ENCODE assay signal across 12 cellular contexts in the genomic region with DNA sequence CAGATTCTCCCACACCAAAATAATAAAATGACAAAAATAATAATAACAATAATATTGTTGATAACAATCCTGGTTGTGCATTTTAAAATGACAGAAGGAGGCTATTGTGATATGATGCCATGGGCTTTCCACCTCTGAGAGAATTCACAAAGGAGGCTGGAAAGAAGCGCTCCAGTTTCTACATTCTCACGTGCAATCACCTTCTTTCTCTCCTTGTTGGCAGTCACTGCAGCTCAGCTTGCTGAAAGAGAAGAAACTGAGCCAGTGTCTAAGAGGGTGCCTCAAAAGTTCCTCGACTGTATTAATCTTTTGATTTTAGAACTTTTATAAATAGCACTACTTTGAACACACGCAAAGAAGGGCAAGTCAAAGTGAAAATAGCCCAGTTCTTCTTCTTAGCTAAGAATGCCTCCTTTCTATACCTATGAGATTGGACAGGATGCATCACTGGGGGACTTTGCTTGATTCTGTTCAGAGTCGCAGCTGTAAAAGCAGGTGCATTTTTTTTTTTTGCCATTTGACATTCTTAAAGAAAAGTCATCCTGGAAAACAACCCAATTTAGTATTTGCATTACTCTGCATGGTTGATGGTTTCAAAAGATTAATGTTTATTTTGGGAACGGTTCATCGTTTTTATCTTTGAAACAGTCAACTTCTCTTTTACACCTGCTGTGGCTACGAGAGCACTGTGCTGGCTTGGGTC. TPM values are rescaled to one million over a fixed set of nuclear protein-coding genes. Genes with fewer than 3 reads are reported as not detected.
A peak's percentile ranks its signal among the peaks of the same experiment; 100 is the strongest.
DNase-seq lines count a peak whose midpoint lies in the region; ATAC-seq and TF ChIP-seq lines count a peak whose summit lies in the region.
"Had no signal": no experiment of that assay in that cellular context is flagged by ENCODE, and none has a peak within 500 bp of the region (broad histone marks: within the 10 kb centered on the region; RNA-seq: fewer than 3 reads in every experiment).

No MANE protein-coding gene starts in this region.

- no peaks in the 10 kb centered on the region for H3K36me3 Mint-ChIP-seq in IgD-negative memory B cell
- H3K36me3 Mint-ChIP-seq in GM23338 (ENCODE audit: low read depth), result no peaks in the 10 kb centered on the region
- H3K36me3 Mint-ChIP-seq: activated naive CD8-positive, alpha-beta T cell treated with anti-CD3 and anti-CD28 coated beads for 36 hours had no signal

- H3F3A ChIP-seq in GM23338 (replicated peaks; ENCODE audit: low read depth), result no peaks in the 10 kb centered on the region

- H3K27me3 Mint-ChIP-seq in IgD-negative memory B cell (no peaks in the 10 kb centered on the region), GM23338 (ENCODE audit: insufficient read depth, low read depth, poor library complexity) (peaks cover 2% of the 10 kb centered on the region)

- H3K9me3 ChIP-seq in right cardiac atrium (ENCODE audit: control insufficient read depth, low read length), result no peaks in the 10 kb centered on the region
- H3K9me3 ChIP-seq: pancreas had no signal

- H3K27me3 ChIP-seq in dorsolateral prefrontal cortex, result no peaks in the 10 kb centered on the region
- H3K27me3 ChIP-seq in right cardiac atrium (ENCODE audit: control insufficient read depth, insufficient read depth), result no peaks in the 10 kb centered on the region
- no peaks in the 10 kb centered on the region for H3K27me3 ChIP-seq in GM23338 (ENCODE audit: insufficient read depth)
- H3K27me3 ChIP-seq: pancreas had no signal

- H3K4me3 Mint-ChIP-seq in IgD-negative memory B cell (peak overlapping the region; percentile 52 to 92 (median 76)), GM23338 (no peak overlapping the region)
- H3K4me3 Mint-ChIP-seq: activated naive CD8-positive, alpha-beta T cell treated with anti-CD3 and anti-CD28 coated beads for 36 hours; endodermal cell had no signal

- no peak overlapping the region for H3K4me2 ChIP-seq in GM23338

- H3K79me2 ChIP-seq in GM23338 (replicated peaks; ENCODE audit: insufficient read depth), result no peaks in the 10 kb centered on the region

- H3K9me3 Mint-ChIP-seq in IgD-negative memory B cell, result no peaks in the 10 kb centered on the region
- no peaks in the 10 kb centered on the region for H3K9me3 Mint-ChIP-seq in GM23338
- H3K9me3 Mint-ChIP-seq: activated naive CD8-positive, alpha-beta T cell treated with anti-CD3 and anti-CD28 coated beads for 36 hours had no signal

- no peaks in the 10 kb centered on the region for H3K36me3 ChIP-seq in GM23338 (ENCODE audit: insufficient read depth)
- H3K36me3 ChIP-seq: pancreas had no signal

- no peaks in the 10 kb centered on the region for H4K20me1 ChIP-seq in GM23338 (replicated peaks; ENCODE audit: insufficient read depth)

- DNase-seq in GM12864 (ENCODE audit: low read depth) (peak; percentile 94), dorsolateral prefrontal cortex (no peak), right cardiac atrium (no peak), SKM-1 treated with dmso at 0.1 percent for 144 hours (lab: John Stamatoyannopoulos, UW; ENCODE audit: unreplicated experiment) (no peak), GM23338 (ENCODE audit: low spot score) (no peak)
- DNase-seq: activated CD4-positive, CD25-positive, alpha-beta regulatory T cell; activated naive CD8-positive, alpha-beta T cell treated with anti-CD3 and anti-CD28 coated beads for 36 hours; endodermal cell; pancreas had no signal

- WGBS in right cardiac atrium, result 67% methylated on average over 8 of the region's 8 CpGs

- H3K27ac Mint-ChIP-seq in IgD-negative memory B cell (peak overlapping the region; percentile 39 to 90 (median 47)), GM23338 (no peak overlapping the region)
- H3K27ac Mint-ChIP-seq: activated naive CD8-positive, alpha-beta T cell treated with anti-CD3 and anti-CD28 coated beads for 36 hours; endodermal cell had no signal

- intact Hi-C loops in dorsolateral prefrontal cortex (cut with DNase I), result no loop called here
- intact Hi-C loops in right cardiac atrium (cut with DNase I), result no loop called here

- H3K4me1 ChIP-seq in right cardiac atrium (ENCODE audit: control insufficient read depth, insufficient read depth, low read length), result no peaks in the 10 kb centered on the region
- H3K4me1 ChIP-seq in GM23338 (ENCODE audit: insufficient read depth), result no peaks in the 10 kb centered on the region
- H3K4me1 ChIP-seq: pancreas had no signal

- ATAC-seq in GM19351 (IDR thresholded peaks at IDR 0.05; ENCODE audit: unreplicated experiment), result peak; percentile 93
- ATAC-seq in HG02870 (IDR thresholded peaks at IDR 0.05; ENCODE audit: unreplicated experiment), result peak; percentile 89
- no peak for ATAC-seq in right cardiac atrium
- ATAC-seq in GM23338, result no peak
- ATAC-seq: pancreas had no signal

- no peak for TF ChIP-seq CTCF in GM12864 (IDR thresholded peaks at IDR 0.05; ENCODE audit: low read depth, low read length, missing control alignments)
- no peak for TF ChIP-seq CTCF in dorsolateral prefrontal cortex (IDR thresholded peaks at IDR 0.05 in 54 of 56, conservative IDR thresholded peaks at IDR 0.05 in 2 of 56; ENCODE audit: low read depth in 1 of 56, partially characterized antibody in 56 of 56)
- no peak for TF ChIP-seq CTCF in GM23338 (conservative IDR thresholded peaks at IDR 0.05; ENCODE audit: low read depth in 2 of 2)

- no peak overlapping the region for H2AFZ ChIP-seq in GM23338

- H3K4me1 Mint-ChIP-seq in IgD-negative memory B cell (peaks cover 19 to 25% (median 24%) of the 10 kb centered on the region in 3 donors), GM23338 (peaks cover 13% of the 10 kb centered on the region; the same call in 2 of the 3 replicates)
- H3K4me1 Mint-ChIP-seq: activated naive CD8-positive, alpha-beta T cell treated with anti-CD3 and anti-CD28 coated beads for 36 hours had no signal

- no peak overlapping the region for H3K27ac ChIP-seq in dorsolateral prefrontal cortex
- H3K27ac ChIP-seq in right cardiac atrium (ENCODE audit: low read length), result no peak overlapping the region
- no peak overlapping the region for H3K27ac ChIP-seq in GM23338 (ENCODE audit: low read depth)
- H3K27ac ChIP-seq: pancreas had no signal

- H3K4me3 ChIP-seq in GM12864 (ENCODE audit: low read depth, low read length) (peak overlapping the region; percentile 30; the same call in 1 of the 2 replicates), dorsolateral prefrontal cortex (no peak overlapping the region), right cardiac atrium (ENCODE audit: low read length) (no peak overlapping the region), GM23338 (no peak overlapping the region)
- H3K4me3 ChIP-seq: pancreas had no signal

- no peaks in the 10 kb centered on the region for H3K9me2 ChIP-seq in GM23338 (ENCODE audit: insufficient read depth)

TF ChIP-seq in GM23338, 12 proteins besides CTCF, POLR2A, EP300 and RAD21 (continues in another document):
- TF ChIP-seq EZH2phosphoT487 (IDR thresholded peaks at IDR 0.05; ENCODE audit: unreplicated experiment) (no peak), EZH2 (IDR thresholded peaks at IDR 0.05; ENCODE audit: low read depth, unreplicated experiment) (no peak), ZNF331 (CRISPR knock-in tag; IDR thresholded peaks at IDR 0.05; ENCODE audit: low read depth) (no peak), ZNF114 (CRISPR knock-in tag; IDR thresholded peaks at IDR 0.05) (no peak), STAT1 (IDR thresholded peaks at IDR 0.05; ENCODE audit: unreplicated experiment) (no peak), CREB1 (CRISPR knock-in tag; IDR thresholded peaks at IDR 0.05; ENCODE audit: low read depth) (no peak), POLR2AphosphoS5 (IDR thresholded peaks at IDR 0.05; ENCODE audit: low read depth) (no peak), NANOG (IDR thresholded peaks at IDR 0.05; ENCODE audit: borderline replicate concordance) (no peak)
- TF ChIP-seq, protein P1, sequence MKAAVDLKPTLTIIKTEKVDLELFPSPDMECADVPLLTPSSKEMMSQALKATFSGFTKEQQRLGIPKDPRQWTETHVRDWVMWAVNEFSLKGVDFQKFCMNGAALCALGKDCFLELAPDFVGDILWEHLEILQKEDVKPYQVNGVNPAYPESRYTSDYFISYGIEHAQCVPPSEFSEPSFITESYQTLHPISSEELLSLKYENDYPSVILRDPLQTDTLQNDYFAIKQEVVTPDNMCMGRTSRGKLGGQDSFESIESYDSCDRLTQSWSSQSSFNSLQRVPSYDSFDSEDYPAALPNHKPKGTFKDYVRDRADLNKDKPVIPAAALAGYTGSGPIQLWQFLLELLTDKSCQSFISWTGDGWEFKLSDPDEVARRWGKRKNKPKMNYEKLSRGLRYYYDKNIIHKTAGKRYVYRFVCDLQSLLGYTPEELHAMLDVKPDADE (IDR thresholded peaks at IDR 0.05), result no peak
- TF ChIP-seq, protein P2, sequence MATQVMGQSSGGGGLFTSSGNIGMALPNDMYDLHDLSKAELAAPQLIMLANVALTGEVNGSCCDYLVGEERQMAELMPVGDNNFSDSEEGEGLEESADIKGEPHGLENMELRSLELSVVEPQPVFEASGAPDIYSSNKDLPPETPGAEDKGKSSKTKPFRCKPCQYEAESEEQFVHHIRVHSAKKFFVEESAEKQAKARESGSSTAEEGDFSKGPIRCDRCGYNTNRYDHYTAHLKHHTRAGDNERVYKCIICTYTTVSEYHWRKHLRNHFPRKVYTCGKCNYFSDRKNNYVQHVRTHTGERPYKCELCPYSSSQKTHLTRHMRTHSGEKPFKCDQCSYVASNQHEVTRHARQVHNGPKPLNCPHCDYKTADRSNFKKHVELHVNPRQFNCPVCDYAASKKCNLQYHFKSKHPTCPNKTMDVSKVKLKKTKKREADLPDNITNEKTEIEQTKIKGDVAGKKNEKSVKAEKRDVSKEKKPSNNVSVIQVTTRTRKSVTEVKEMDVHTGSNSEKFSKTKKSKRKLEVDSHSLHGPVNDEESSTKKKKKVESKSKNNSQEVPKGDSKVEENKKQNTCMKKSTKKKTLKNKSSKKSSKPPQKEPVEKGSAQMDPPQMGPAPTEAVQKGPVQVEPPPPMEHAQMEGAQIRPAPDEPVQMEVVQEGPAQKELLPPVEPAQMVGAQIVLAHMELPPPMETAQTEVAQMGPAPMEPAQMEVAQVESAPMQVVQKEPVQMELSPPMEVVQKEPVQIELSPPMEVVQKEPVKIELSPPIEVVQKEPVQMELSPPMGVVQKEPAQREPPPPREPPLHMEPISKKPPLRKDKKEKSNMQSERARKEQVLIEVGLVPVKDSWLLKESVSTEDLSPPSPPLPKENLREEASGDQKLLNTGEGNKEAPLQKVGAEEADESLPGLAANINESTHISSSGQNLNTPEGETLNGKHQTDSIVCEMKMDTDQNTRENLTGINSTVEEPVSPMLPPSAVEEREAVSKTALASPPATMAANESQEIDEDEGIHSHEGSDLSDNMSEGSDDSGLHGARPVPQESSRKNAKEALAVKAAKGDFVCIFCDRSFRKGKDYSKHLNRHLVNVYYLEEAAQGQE (IDR thresholded peaks at IDR 0.05; ENCODE audit: unreplicated experiment), result no peak

RNA-seq across cellular contexts. Expression of a gene that starts 12.4 kb away (rescaled TPM):
- polyA plus RNA-seq in IgD-negative memory B cell (688 TPM), right cardiac atrium (201 TPM), GM23338 (2016; fragmentation: Nextera tagmentation; extraction: Ambion mirVana) (1,041 and 1,042 TPM in 2 replicates)
- total RNA-seq in dorsolateral prefrontal cortex (100 to 1,000 TPM; 106 to 285 (median 202) TPM), right cardiac atrium (100 to 1,000 TPM; 209 to 237 (median 223) TPM)
- 288 and 365 TPM in 2 replicates for total RNA-seq in GM23338 (2014; rRNA removed; shearing (Covaris generic))

Comparison
In these comparisons a context has a peak if more than half of its experiments do, and no peak if none do; other contexts are left out.
1. ATAC-seq: peak in GM19351 (single experiment) and HG02870 (single experiment); none in right cardiac atrium (0 of 2) and GM23338 (single experiment).